ENCODE assay signal across 8 cellular contexts in genomic region chr11:123580557-123581275, GRCh38.
A peak's percentile ranks its signal among the peaks of the same experiment; 100 is the strongest.
DNase-seq lines count a peak whose midpoint lies in the region; ATAC-seq and TF ChIP-seq lines count a peak whose summit lies in the region.

No MANE protein-coding gene starts in this region.

- peaks cover 21% of the 10 kb centered on the region for H3K4me1 Mint-ChIP-seq in CD14-positive monocyte
- H3K4me1 Mint-ChIP-seq in activated T-cell treated with anti-CD3 and anti-CD28 coated beads, Interleukin-2, amount 50 U/mL, for 24 hours (ENCODE audit: low read depth): peaks cover 19% of the 10 kb centered on the region

- no peak overlapping the region for H3K9ac ChIP-seq in OCI-LY1 (ENCODE audit: low read length)

- no peak overlapping the region for H3K4me2 ChIP-seq in OCI-LY1 (ENCODE audit: low read length)

- ATAC-seq in GM19328 (IDR thresholded peaks at IDR 0.05; ENCODE audit: unreplicated experiment) (peak; percentile 73), HG03432 (IDR thresholded peaks at IDR 0.05; ENCODE audit: unreplicated experiment) (peak; percentile 90), omental fat pad (ENCODE audit: low FRiP score) (peak; percentile 67), upper lobe of left lung (ENCODE audit: low FRiP score in 2 of 2) (peak; percentile 75)

- H3K4me3 Mint-ChIP-seq in CD14-positive monocyte: no peak overlapping the region
- no peak overlapping the region for H3K4me3 Mint-ChIP-seq in activated T-cell treated with anti-CD3 and anti-CD28 coated beads, Interleukin-2, amount 50 U/mL, for 24 hours

- H3K9me2 ChIP-seq in OCI-LY1 (ENCODE audit: low read depth, low read length): no peaks in the 10 kb centered on the region

- peaks cover 0 to 3% (median 0%) of the 10 kb centered on the region in 7 donors for H3K9me3 Mint-ChIP-seq in CD14-positive monocyte
- no peaks in the 10 kb centered on the region for H3K9me3 Mint-ChIP-seq in activated T-cell treated with anti-CD3 and anti-CD28 coated beads, Interleukin-2, amount 50 U/mL, for 24 hours

- TF ChIP-seq POLR2A in upper lobe of left lung (IDR thresholded peaks at IDR 0.05): no peak

- H3K36me3 ChIP-seq in OCI-LY1 (ENCODE audit: insufficient read depth, low read length) (no peaks in the 10 kb centered on the region), upper lobe of left lung (no peaks in the 10 kb centered on the region)

- H3K9me3 ChIP-seq in OCI-LY1 (ENCODE audit: low read length) (no peaks in the 10 kb centered on the region), upper lobe of left lung (no peaks in the 10 kb centered on the region)

- intact Hi-C loops in CD14-positive monocyte (cut with micrococcal nuclease): no loop called here

- H3K4me3 ChIP-seq in OCI-LY1 (ENCODE audit: low read depth, low read length, poor library complexity, severe bottlenecking) (no peak overlapping the region), fibroblast of pulmonary artery (replicated peaks; ENCODE audit: low read depth, low read length) (no peak overlapping the region), upper lobe of left lung (no peak overlapping the region)

- TF ChIP-seq CTCF in CD14-positive monocyte (IDR thresholded peaks at IDR 0.05) (peak; percentile 97), OCI-LY1 (IDR thresholded peaks at IDR 0.05; ENCODE audit: low read length) (peak; percentile 73), fibroblast of pulmonary artery (IDR thresholded peaks at IDR 0.05; ENCODE audit: low read length, missing control alignments) (peak; percentile 91), omental fat pad (IDR thresholded peaks at IDR 0.05) (peak in 2 of 3 donors; percentile 4 to 77), upper lobe of left lung (IDR thresholded peaks at IDR 0.05) (peak; percentile 77 to 93 (median 86))

- H4K20me1 ChIP-seq in OCI-LY1 (ENCODE audit: insufficient read depth, low read length): no peaks in the 10 kb centered on the region

- no peak for TF ChIP-seq EP300 in upper lobe of left lung (IDR thresholded peaks at IDR 0.05)

- no peaks in the 10 kb centered on the region for H3K79me2 ChIP-seq in OCI-LY1 (ENCODE audit: insufficient read depth, low read length)

- H3K27me3 Mint-ChIP-seq in CD14-positive monocyte (ENCODE audit: low read depth in 3 of 3): peaks cover 0 to 2% (median 2%) of the 10 kb centered on the region in 3 donors
- peaks cover 3% of the 10 kb centered on the region for H3K27me3 Mint-ChIP-seq in activated T-cell treated with anti-CD3 and anti-CD28 coated beads, Interleukin-2, amount 50 U/mL, for 24 hours

- H3K4me1 ChIP-seq in OCI-LY1 (ENCODE audit: insufficient read depth, low read length, severe bottlenecking) (no peaks in the 10 kb centered on the region), upper lobe of left lung (peaks cover 0 to 10% (median 0%) of the 10 kb centered on the region in 4 donors)

- H3F3A ChIP-seq in OCI-LY1 (ENCODE audit: insufficient read depth, low read length): no peaks in the 10 kb centered on the region

- no peak overlapping the region for H2AFZ ChIP-seq in OCI-LY1 (ENCODE audit: low read length)

- no peaks in the 10 kb centered on the region for H3K27me3 ChIP-seq in OCI-LY1 (ENCODE audit: insufficient read depth, low read length)
- H3K27me3 ChIP-seq in upper lobe of left lung: no peaks in the 10 kb centered on the region

- DNase-seq in CD14-positive monocyte (ENCODE audit: low spot score) (peak; percentile 58), fibroblast of pulmonary artery (ENCODE audit: low read depth) (peak; percentile 50), omental fat pad (ENCODE audit: low spot score) (peak; percentile 32), upper lobe of left lung (peak; percentile 73 to 87)
- DNase-seq in activated T-cell treated with anti-CD3 and anti-CD28 coated beads, Interleukin-2, amount 50 U/mL, for 24 hours: peak; percentile 78

- H3K36me3 Mint-ChIP-seq in CD14-positive monocyte: peaks cover 36 to 56% of the 10 kb centered on the region in 2 donors
- peaks cover 11% of the 10 kb centered on the region for H3K36me3 Mint-ChIP-seq in activated T-cell treated with anti-CD3 and anti-CD28 coated beads, Interleukin-2, amount 50 U/mL, for 24 hours (ENCODE audit: low read depth)

- H3K27ac ChIP-seq in OCI-LY1 (ENCODE audit: low read depth, low read length, poor library complexity, severe bottlenecking) (no peak overlapping the region), upper lobe of left lung (no peak overlapping the region)

- 11 to 13% methylated on average over 22 to 25 of the region's 25 CpGs for WGBS in upper lobe of left lung, 2 donors

- no peak overlapping the region for H3K27ac Mint-ChIP-seq in CD14-positive monocyte
- H3K27ac Mint-ChIP-seq in activated T-cell treated with anti-CD3 and anti-CD28 coated beads, Interleukin-2, amount 50 U/mL, for 24 hours: no peak overlapping the region

Comparison
In these comparisons a context has a peak if more than half of its experiments do, and no peak if none do; other contexts are left out.
1. CTCF ChIP-seq: peak in every context shown above with its lines; median percentile 97 in CD14-positive monocyte; 91 in fibroblast of pulmonary artery; 86 in upper lobe of left lung; 73 in OCI-LY1; 40 in omental fat pad.